ENCODE assay signal across 8 cellular contexts in the genomic region with DNA sequence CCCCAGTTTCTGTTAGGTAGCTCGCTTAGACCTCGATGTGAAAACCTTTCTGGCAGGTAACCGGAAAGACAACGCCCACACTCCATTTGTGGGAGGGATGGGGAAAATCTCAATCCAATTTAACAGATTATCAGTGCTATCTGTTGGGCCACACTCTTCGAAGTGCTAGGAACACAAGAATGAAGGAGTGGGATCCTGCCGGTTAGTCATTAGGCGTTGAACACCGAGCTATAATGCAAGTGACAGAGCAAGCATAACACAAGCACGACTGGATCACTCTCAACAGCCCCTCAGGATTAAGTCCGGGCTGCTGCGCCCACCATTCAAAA. TPM values are rescaled to one million over a fixed set of nuclear protein-coding genes. Genes with fewer than 3 reads are reported as not detected.
A peak's percentile ranks its signal among the peaks of the same experiment; 100 is the strongest.
DNase-seq lines count a peak whose midpoint lies in the region; ATAC-seq and TF ChIP-seq lines count a peak whose summit lies in the region.

No MANE protein-coding gene starts in this region.

- H3K9me3 ChIP-seq in ovary = no peaks in the 10 kb centered on the region

- H3K4me1 Mint-ChIP-seq in endothelial cell (ENCODE audit: unreplicated experiment) = peaks cover 23% of the 10 kb centered on the region

- H3K36me3 Mint-ChIP-seq in endothelial cell (ENCODE audit: low read depth, unreplicated experiment) = peaks cover 21% of the 10 kb centered on the region

- no peak for ATAC-seq in GM18517 (IDR thresholded peaks at IDR 0.05; ENCODE audit: unreplicated experiment)

- no peak for TF ChIP-seq CTCF in GM06990 (IDR thresholded peaks at IDR 0.05; ENCODE audit: insufficient read depth, low read length, poor library complexity, severe bottlenecking)
- TF ChIP-seq CTCF in endothelial cell (IDR thresholded peaks at IDR 0.05; ENCODE audit: unreplicated experiment) = no peak
- no peak for TF ChIP-seq CTCF in ovary (IDR thresholded peaks at IDR 0.05)

- H3K36me3 ChIP-seq in GM06990 (ENCODE audit: control insufficient read depth, insufficient read depth, low read length) (peaks cover 2% of the 10 kb centered on the region; the same call in 1 of the 2 replicates), ovary (no peaks in the 10 kb centered on the region)

- intact Hi-C loops in ovary (cut with DNase I) = no loop called here

- peak overlapping the region; percentile 80 for H3K27ac Mint-ChIP-seq in endothelial cell (ENCODE audit: unreplicated experiment)

- DNase-seq in GM06990 (ENCODE audit: extremely low read depth, insufficient read length) (no peak), NCI-H82 treated with DMSO at 0.1 percent for 48 hours (lab: John Stamatoyannopoulos, UW; ENCODE audit: unreplicated experiment) (peak; percentile 13), endothelial cell (ENCODE audit: low spot score) (no peak), ovary (no peak), globus pallidus (ENCODE audit: low spot score) (no peak), HK-2 (ENCODE audit: unreplicated experiment) (no peak), NOMO-1 treated with dmso at 0.1 percent for 144 hours (lab: John Stamatoyannopoulos, UW; ENCODE audit: unreplicated experiment) (no peak)

- H3K27me3 Mint-ChIP-seq in endothelial cell (ENCODE audit: unreplicated experiment) = peaks cover 12% of the 10 kb centered on the region

- no peak for TF ChIP-seq EP300 in ovary (IDR thresholded peaks at IDR 0.05)

- H3K4me3 Mint-ChIP-seq in endothelial cell (ENCODE audit: unreplicated experiment) = peak overlapping the region; percentile 99

- peak overlapping the region; percentile 89 for H3K4me3 ChIP-seq in GM06990 (replicated peaks; ENCODE audit: low read depth, low read length)
- H3K4me3 ChIP-seq in ovary = peak overlapping the region; percentile 94

- H3K9me3 Mint-ChIP-seq in endothelial cell (ENCODE audit: unreplicated experiment) = no peaks in the 10 kb centered on the region

- H3K27me3 ChIP-seq in GM06990 (replicated peaks; ENCODE audit: control insufficient read depth, insufficient read depth, low read length) = no peaks in the 10 kb centered on the region
- no peaks in the 10 kb centered on the region for H3K27me3 ChIP-seq in ovary

- peaks cover 8% of the 10 kb centered on the region for H3K4me1 ChIP-seq in ovary (ENCODE audit: insufficient read depth)

- no peak for TF ChIP-seq POLR2A in ovary (IDR thresholded peaks at IDR 0.05)

- H3K27ac ChIP-seq in ovary = no peak overlapping the region

- 3 to 4% (median 4%) methylated on average over 11 of the region's 11 CpGs for WGBS in ovary, 3 donors

RNA-seq across cellular contexts. Expression of gene SNIP1, which starts 0.5 kb away (rescaled TPM):
- 21.4 TPM for total RNA-seq in endothelial cell (ENCODE audit: unreplicated experiment)
- 10 to 100 TPM in 5 of 7 donors, 1 to 10 TPM in 2; 8.3 to 21.4 (median 16.5) TPM for total RNA-seq in ovary
- 10 to 100 TPM in 1 of 2 donors, 1 to 10 TPM in 1; 6.5 to 16.6 TPM for polyA plus RNA-seq in ovary

RNA-seq across cellular contexts. Expression of gene DNALI1, which starts 3.2 kb away (rescaled TPM):
- total RNA-seq in endothelial cell (ENCODE audit: unreplicated experiment) (13.0 TPM), ovary (10 to 100 TPM; 13.0 to 37.6 (median 17.8) TPM)
- polyA plus RNA-seq in ovary = 10 to 100 TPM; 16.4 to 22.4 TPM

RNA-seq across cellular contexts. Expression of gene MEAF6, which starts 39.0 kb away (rescaled TPM):
- total RNA-seq in endothelial cell (ENCODE audit: unreplicated experiment) (50.6 TPM), ovary (10 to 100 TPM; 38.7 to 71.3 (median 64.1) TPM)
- 100 to 1,000 TPM in 1 of 2 donors, 10 to 100 TPM in 1; 62.1 to 108 TPM for polyA plus RNA-seq in ovary

RNA-seq across cellular contexts. Expression of gene GNL2, which starts 42.2 kb away (rescaled TPM):
- total RNA-seq in endothelial cell (ENCODE audit: unreplicated experiment) (38.9 TPM), ovary (10 to 100 TPM; 26.6 to 43.0 (median 31.7) TPM)
- polyA plus RNA-seq in ovary = 10 to 100 TPM; 22.3 to 44.5 TPM
